ENCODE assay signal across 11 cellular contexts in the genomic region with DNA sequence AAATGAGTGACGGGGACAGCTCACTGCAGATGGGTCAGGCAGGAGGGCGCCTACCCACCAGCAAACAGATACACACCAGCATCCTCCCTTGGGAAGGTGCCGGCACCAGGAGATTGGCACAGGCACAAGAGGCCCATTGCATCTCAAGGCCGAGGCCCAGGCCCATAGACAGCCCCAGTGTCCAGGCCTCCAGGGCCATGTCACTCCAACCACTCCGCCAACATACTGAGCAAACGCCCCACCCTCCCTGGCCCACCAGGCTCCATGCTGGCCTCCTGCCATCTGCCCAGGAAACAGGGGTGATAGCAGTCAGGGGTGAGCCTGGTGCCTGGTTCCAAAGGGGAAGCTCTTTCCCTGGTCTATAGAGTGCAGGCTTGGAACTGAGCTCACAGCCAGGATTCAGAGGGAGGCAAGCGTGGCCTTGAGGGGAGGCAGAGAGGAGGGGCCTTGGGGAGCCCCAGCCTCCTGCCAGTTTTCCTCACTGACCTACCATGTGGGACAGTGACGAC. TPM values are rescaled to one million over a fixed set of nuclear protein-coding genes. Genes with fewer than 3 reads are reported as not detected.
DNase-seq lines count a peak whose midpoint lies in the region; ATAC-seq and TF ChIP-seq lines count a peak whose summit lies in the region.
"Had no signal": no experiment of that assay in that cellular context is flagged by ENCODE, and none has a peak within 500 bp of the region (broad histone marks: within the 10 kb centered on the region; RNA-seq: fewer than 3 reads in every experiment).

No MANE protein-coding gene starts in this region.

- H3K9ac ChIP-seq in IMR-90 (ENCODE audit: low read depth, low read length) (no peak overlapping the region), colonic mucosa (ENCODE audit: low read depth in 2 of 2, low read length in 2 of 2) (no peak overlapping the region)

- H4K8ac ChIP-seq in IMR-90 (ENCODE audit: low read depth in 2 of 2, low read length in 2 of 2) = no peak overlapping the region

- peak overlapping the region; percentile 9; the same call in 1 of the 2 replicates for H3K27ac ChIP-seq in C4-2B
- no peak overlapping the region for H3K27ac ChIP-seq in IMR-90 (ENCODE audit: insufficient read depth, low read length)
- peak overlapping the region; percentile 98 for H3K27ac ChIP-seq in caudate nucleus (ENCODE audit: low read depth, low read length)
- no peak overlapping the region for H3K27ac ChIP-seq in colonic mucosa
- H3K27ac ChIP-seq: HL-60 had no signal

- intact Hi-C loops in IMR-90 (cut with micrococcal nuclease) = no loop called here
- intact Hi-C loops in colonic mucosa (cut with DNase I) = no loop called here

- H4K91ac ChIP-seq in IMR-90 (ENCODE audit: insufficient read depth, low read depth, low read length) = no peak overlapping the region

- no peak overlapping the region for H2BK20ac ChIP-seq in IMR-90 (ENCODE audit: low read depth, low read length)

- CTCF ChIA-PET in IMR-90 (lab: Yijun Ruan, JAX) = no interaction called here

- peak overlapping the region; percentile 23 for H3K27ac Mint-ChIP-seq in osteocyte (ENCODE audit: unreplicated experiment)

- H3K4me3 ChIP-seq in IMR-90 (ENCODE audit: insufficient read depth, low read depth, low read length) (no peak overlapping the region), colonic mucosa (no peak overlapping the region)

- H3K4me2 ChIP-seq in IMR-90 (ENCODE audit: low read depth, low read length) = no peak overlapping the region

- no peak overlapping the region for H3K56ac ChIP-seq in IMR-90 (ENCODE audit: extremely low read depth, insufficient read depth, low read length)

- peak overlapping the region; percentile 16 for H2BK5ac ChIP-seq in IMR-90 (ENCODE audit: low read depth, low read length, poor library complexity, severe bottlenecking)

- BruUV-seq in IMR-90 (replicated peaks; lab: Mats Ljungman, UMichigan) = no TSS peak

- H2AFZ ChIP-seq in IMR-90 (replicated peaks; ENCODE audit: low read length, poor library complexity) = peak overlapping the region; percentile 26

- H4K20me1 ChIP-seq in IMR-90 (ENCODE audit: insufficient read depth, low read length) = peaks cover 88% of the 10 kb centered on the region

- no peak overlapping the region for H2AK5ac ChIP-seq in IMR-90 (ENCODE audit: low read depth, low read length)

- H3K18ac ChIP-seq in IMR-90 (ENCODE audit: low read depth, low read length) = no peak overlapping the region

- no peak overlapping the region for H3K4ac ChIP-seq in IMR-90 (ENCODE audit: low read depth, low read length)

- no peak overlapping the region for H2BK15ac ChIP-seq in IMR-90 (ENCODE audit: low read depth, low read length)

- no peak for TF ChIP-seq POLR2A in IMR-90 (IDR thresholded peaks at IDR 0.05; ENCODE audit: low read depth, low read length)

- no peaks in the 10 kb centered on the region for H3K9me3 Mint-ChIP-seq in osteocyte (ENCODE audit: unreplicated experiment)

- H3K36me3 ChIP-seq in IMR-90 (ENCODE audit: control insufficient read depth, insufficient read depth, low read length) (peaks cover 23% of the 10 kb centered on the region), colonic mucosa (no peaks in the 10 kb centered on the region)

- no peak overlapping the region for H4K5ac ChIP-seq in IMR-90 (ENCODE audit: low read depth, low read length)

- H3K14ac ChIP-seq in IMR-90 (replicated peaks; ENCODE audit: low read depth, low read length) = no peak overlapping the region

- H3K23ac ChIP-seq in IMR-90 (ENCODE audit: low read depth, low read length) = no peak overlapping the region

- H3K79me1 ChIP-seq in IMR-90 (ENCODE audit: low read depth in 1 of 2, low read length in 2 of 2) = peaks cover 40 to 93% of the 10 kb centered on the region in 2 experiments

- no peak for DNase-seq in IMR-90
- DNase-seq in caudate nucleus (lab: John Stamatoyannopoulos, UW) = no peak
- DNase-seq in osteocyte (ENCODE audit: extremely low spot score, unreplicated experiment) = no peak
- no peak for DNase-seq in occipital lobe (lab: John Stamatoyannopoulos, UW)
- no peak for DNase-seq in COLO829 (ENCODE audit: low spot score)
- DNase-seq in dedifferentiated amniotic fluid mesenchymal stem cell (ENCODE audit: extremely low spot score) = no peak
- no peak for DNase-seq in colonic mucosa
- DNase-seq: anterior cingulate cortex, NCI-H1092 treated with DMSO at 0.1 percent for 48 hours had no signal

- H2BK120ac ChIP-seq in IMR-90 (ENCODE audit: low read depth, low read length) = no peak overlapping the region

- H3K9me3 ChIP-seq in IMR-90 (ENCODE audit: control insufficient read depth, insufficient read depth, low read length) = no peaks in the 10 kb centered on the region
- no peaks in the 10 kb centered on the region for H3K9me3 ChIP-seq in colonic mucosa

- H2AK9ac ChIP-seq in IMR-90 (replicated peaks; ENCODE audit: low read depth, low read length, poor library complexity) = no peak overlapping the region

- H3K36me3 Mint-ChIP-seq in osteocyte (ENCODE audit: unreplicated experiment) = peaks cover 2% of the 10 kb centered on the region

- TF ChIP-seq RAD21 in IMR-90 (IDR thresholded peaks at IDR 0.05; ENCODE audit: low read length) = no peak

- H3K9me1 ChIP-seq in IMR-90 (ENCODE audit: insufficient read depth, low read length) = peaks cover 29% of the 10 kb centered on the region

- WGBS in IMR-90 (ENCODE audit: extremely low coverage in 2 of 2, insufficient read length in 1 of 2), 2 experiments = 90% methylated on average over 2 of the region's 8 CpGs; no CpG with 5 or more reads in 1 of the 2 experiments

- dilution Hi-C loops in IMR-90 (cut with HindIII; ENCODE audit: low sequenced_read_pairs, unreplicated experiment) = no loop called here

- H3K27me3 ChIP-seq in IMR-90 (ENCODE audit: control insufficient read depth, insufficient read depth, low read length) (no peaks in the 10 kb centered on the region), colonic mucosa (no peaks in the 10 kb centered on the region)

- ATAC-seq in IMR-90 (ENCODE audit: low read depth) = no peak

- H3K4me1 ChIP-seq in IMR-90 (ENCODE audit: control insufficient read depth, insufficient read depth, low read length) (peaks cover 27% of the 10 kb centered on the region), colonic mucosa (no peaks in the 10 kb centered on the region)

- H3K4me3 Mint-ChIP-seq in osteocyte (ENCODE audit: unreplicated experiment) = no peak overlapping the region

- POLR2A ChIA-PET in IMR-90 (lab: Charles Lee; ENCODE audit: unreplicated experiment) = no interaction called here

- no peak for TF ChIP-seq CTCF in C4-2B (conservative IDR thresholded peaks at IDR 0.05)
- TF ChIP-seq CTCF in IMR-90 (conservative IDR thresholded peaks at IDR 0.05; ENCODE audit: low read depth, low read length) = no peak
- no peak for TF ChIP-seq CTCF in osteocyte (IDR thresholded peaks at IDR 0.05)
- no peak for TF ChIP-seq CTCF in colonic mucosa (IDR thresholded peaks at IDR 0.05)

- in situ Hi-C loops in IMR-90 (cut with MboI; ENCODE audit: low sequenced_read_pairs) = no loop called here

- H3K4me1 Mint-ChIP-seq in osteocyte (ENCODE audit: unreplicated experiment) = peaks cover 49% of the 10 kb centered on the region

- H3K27me3 Mint-ChIP-seq in osteocyte (ENCODE audit: unreplicated experiment) = no peaks in the 10 kb centered on the region

TF ChIP-seq in IMR-90, 13 proteins besides CTCF, POLR2A, EP300 and RAD21:
- TF ChIP-seq CHD1 (IDR thresholded peaks at IDR 0.05; ENCODE audit: low read depth, low read length) = no peak
- no peak for TF ChIP-seq CEBPB (IDR thresholded peaks at IDR 0.05; ENCODE audit: low read depth, low read length)
- no peak for TF ChIP-seq MXI1 (IDR thresholded peaks at IDR 0.05; ENCODE audit: borderline replicate concordance, low read depth, low read length)
- TF ChIP-seq RFX5 (IDR thresholded peaks at IDR 0.05; ENCODE audit: low read depth, low read length) = no peak
- TF ChIP-seq MAFK (IDR thresholded peaks at IDR 0.05; ENCODE audit: low read depth, low read length) = no peak
- no peak for TF ChIP-seq SMC3 (IDR thresholded peaks at IDR 0.05; ENCODE audit: low read depth, low read length)
- no peak for TF ChIP-seq FOS (IDR thresholded peaks at IDR 0.05; ENCODE audit: low read depth, low read length)
- no peak for TF ChIP-seq NFE2L2 (IDR thresholded peaks at IDR 0.05; ENCODE audit: low read depth, low read length)
- no peak for TF ChIP-seq RCOR1 (IDR thresholded peaks at IDR 0.05; ENCODE audit: insufficient replicate concordance, low read length)
- TF ChIP-seq, protein P1, sequence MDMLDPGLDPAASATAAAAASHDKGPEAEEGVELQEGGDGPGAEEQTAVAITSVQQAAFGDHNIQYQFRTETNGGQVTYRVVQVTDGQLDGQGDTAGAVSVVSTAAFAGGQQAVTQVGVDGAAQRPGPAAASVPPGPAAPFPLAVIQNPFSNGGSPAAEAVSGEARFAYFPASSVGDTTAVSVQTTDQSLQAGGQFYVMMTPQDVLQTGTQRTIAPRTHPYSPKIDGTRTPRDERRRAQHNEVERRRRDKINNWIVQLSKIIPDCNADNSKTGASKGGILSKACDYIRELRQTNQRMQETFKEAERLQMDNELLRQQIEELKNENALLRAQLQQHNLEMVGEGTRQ (IDR thresholded peaks at IDR 0.05; ENCODE audit: low read depth, low read length) = no peak
- TF ChIP-seq BHLHE40 (IDR thresholded peaks at IDR 0.05; ENCODE audit: low read depth, low read length) = no peak
- TF ChIP-seq MAZ (IDR thresholded peaks at IDR 0.05; ENCODE audit: borderline replicate concordance, low read depth, low read length) = no peak
- TF ChIP-seq, protein P2, sequence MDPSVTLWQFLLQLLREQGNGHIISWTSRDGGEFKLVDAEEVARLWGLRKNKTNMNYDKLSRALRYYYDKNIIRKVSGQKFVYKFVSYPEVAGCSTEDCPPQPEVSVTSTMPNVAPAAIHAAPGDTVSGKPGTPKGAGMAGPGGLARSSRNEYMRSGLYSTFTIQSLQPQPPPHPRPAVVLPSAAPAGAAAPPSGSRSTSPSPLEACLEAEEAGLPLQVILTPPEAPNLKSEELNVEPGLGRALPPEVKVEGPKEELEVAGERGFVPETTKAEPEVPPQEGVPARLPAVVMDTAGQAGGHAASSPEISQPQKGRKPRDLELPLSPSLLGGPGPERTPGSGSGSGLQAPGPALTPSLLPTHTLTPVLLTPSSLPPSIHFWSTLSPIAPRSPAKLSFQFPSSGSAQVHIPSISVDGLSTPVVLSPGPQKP (IDR thresholded peaks at IDR 0.05; ENCODE audit: borderline replicate concordance, low read depth, low read length) = no peak
TF ChIP-seq in IMR-90: peak in this region for 0.

RNA-seq across cellular contexts. Expression of a gene that starts 34.7 kb away (rescaled TPM):
- total RNA-seq in IMR-90 (2012; rRNA removed) (29.2 and 34.1 TPM in 2 replicates), osteocyte (32.9 and 36.2 TPM in 2 replicates), occipital lobe (37.4 TPM), colonic mucosa (10 to 100 TPM; 30.8 to 48.1 TPM)
- polyA plus RNA-seq in IMR-90 (2012; rRNA removed) = 48.8 and 52.2 TPM in 2 replicates
- polyA plus RNA-seq in IMR-90 (2012; cell fraction: cytosol; rRNA removed) = 56.6 and 58.1 TPM in 2 replicates
- 159 and 173 TPM in 2 replicates for polyA plus RNA-seq in IMR-90 (2012; cell fraction: nucleus; rRNA removed; ENCODE audit: low replicate concordance)

Comparison
In these comparisons a context has a peak if more than half of its experiments do, and no peak if none do; other contexts are left out.
1. H3K27ac ChIP-seq: peak in C4-2B (single experiment) and caudate nucleus (single experiment); none in IMR-90 (single experiment) and colonic mucosa (single experiment).